Comparison of ENCODE assay signal across 20 cellular contexts in the genomic region with DNA sequence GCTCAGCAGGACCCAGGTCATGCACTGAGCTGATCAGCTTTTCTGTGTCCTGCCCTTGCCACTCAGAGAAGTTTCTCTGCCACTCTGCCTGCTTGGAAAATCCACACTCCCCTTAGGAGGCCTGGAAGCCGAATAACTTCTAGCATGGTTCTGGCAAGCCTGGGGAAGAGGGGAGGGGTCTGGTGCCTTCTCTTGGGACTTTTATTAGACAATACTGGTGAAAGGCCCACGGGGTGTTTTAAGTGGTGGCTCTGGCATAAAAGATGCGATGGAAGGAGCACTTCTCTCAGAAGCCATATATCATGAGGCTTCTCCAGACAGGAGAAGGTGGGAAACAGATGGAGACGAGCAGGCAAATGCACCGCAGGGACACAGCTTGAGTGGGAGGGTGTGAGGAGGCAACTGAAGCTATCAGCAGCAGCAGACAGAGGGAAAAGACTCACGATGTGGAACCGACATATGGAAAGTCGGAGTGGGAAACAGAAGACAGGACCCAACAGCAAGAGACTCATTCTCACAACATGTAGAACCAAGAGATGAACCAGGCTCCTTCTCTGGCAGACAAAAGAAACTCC.
DNase-seq lines count a peak whose midpoint lies in the region; ATAC-seq and TF ChIP-seq lines count a peak whose summit lies in the region.
"Had no signal": no experiment of that assay in that cellular context is flagged by ENCODE, and none has a peak within 500 bp of the region (broad histone marks: within the 10 kb centered on the region; RNA-seq: fewer than 3 reads in every experiment).

No MANE protein-coding gene starts in this region.

- peaks cover 0 to 4% (median 0%) of the 10 kb centered on the region in 5 experiments for H3K9me3 Mint-ChIP-seq in brain

- no peak for TF ChIP-seq CTCF in BE2C (IDR thresholded peaks at IDR 0.05; ENCODE audit: low read depth, low read length)
- TF ChIP-seq CTCF in brain (conservative IDR thresholded peaks at IDR 0.05) = no peak
- TF ChIP-seq CTCF in A673 (conservative IDR thresholded peaks at IDR 0.05; ENCODE audit: low read depth, low read length) = no peak

- H3K27ac ChIP-seq in A673 (ENCODE audit: low read depth, low read length, poor library complexity, severe bottlenecking) = no peak overlapping the region
- H3K27ac ChIP-seq: C4-2B, SJSA1 had no signal

- no peaks in the 10 kb centered on the region for H3K36me3 ChIP-seq in BE2C
- no peaks in the 10 kb centered on the region for H3K36me3 ChIP-seq in A673 (ENCODE audit: insufficient read depth, low read length, poor library complexity, severe bottlenecking)
- no peaks in the 10 kb centered on the region for H3K36me3 ChIP-seq in HAP-1 (replicated peaks)
- H3K36me3 ChIP-seq: SJSA1 had no signal

- BruUV-seq in A673 (replicated peaks; lab: Mats Ljungman, UMichigan) = no TSS peak

- H3K27me3 ChIP-seq in BE2C (no peaks in the 10 kb centered on the region), A673 (replicated peaks; ENCODE audit: insufficient read depth, low read depth, low read length, poor library complexity) (peaks cover 6% of the 10 kb centered on the region), HAP-1 (ENCODE audit: low read depth) (no peaks in the 10 kb centered on the region)
- H3K27me3 ChIP-seq: SJSA1 had no signal

- no peak overlapping the region for H3K4me3 ChIP-seq in BE2C (ENCODE audit: low read depth, low read length)
- H3K4me3 ChIP-seq in A673 (ENCODE audit: low read depth, low read length, poor library complexity, severe bottlenecking) = no peak overlapping the region
- no peak overlapping the region for H3K4me3 ChIP-seq in HAP-1
- H3K4me3 ChIP-seq: SJSA1 had no signal

- in situ Hi-C loops in HAP-1 (cut with MboI; ENCODE audit: low sequenced_read_pairs) = no loop called here

- H3K9me3 ChIP-seq in BE2C = no peaks in the 10 kb centered on the region
- H3K9me3 ChIP-seq in A673 (ENCODE audit: low read depth, low read length, poor library complexity, severe bottlenecking) = no peaks in the 10 kb centered on the region
- H3K9me3 ChIP-seq in HAP-1 = no peaks in the 10 kb centered on the region
- H3K9me3 ChIP-seq: SJSA1 had no signal

- H3K27ac Mint-ChIP-seq in brain = peak overlapping the region in 3 of 5 experiments; percentile 17 to 55 (median 44)
- H3K27ac Mint-ChIP-seq: CD8-positive, alpha-beta memory T cell had no signal

- CTCF ChIA-PET in A673 (lab: Charles Lee) = no interaction called here

- H3K4me1 Mint-ChIP-seq in brain = peaks cover 17% of the 10 kb centered on the region
- H3K4me1 Mint-ChIP-seq: CD8-positive, alpha-beta memory T cell had no signal

- peak overlapping the region in 1 of 5 experiments; percentile 59 for H3K4me3 Mint-ChIP-seq in brain
- H3K4me3 Mint-ChIP-seq: CD8-positive, alpha-beta memory T cell had no signal

- H3K4me1 ChIP-seq in BE2C (peaks cover 14% of the 10 kb centered on the region), A673 (ENCODE audit: insufficient read depth, low read length, poor library complexity, severe bottlenecking) (no peaks in the 10 kb centered on the region), HAP-1 (no peaks in the 10 kb centered on the region)
- H3K4me1 ChIP-seq: SJSA1 had no signal

- POLR2A ChIA-PET in A673 (lab: Charles Lee; ENCODE audit: low non-redundant PET) = no interaction called here

- no peak for ATAC-seq in HG02642 (IDR thresholded peaks at IDR 0.05; ENCODE audit: poor library complexity, unreplicated experiment)

- peak; percentile 60 for DNase-seq in BE2C
- peak; percentile 15 for DNase-seq in left kidney (ENCODE audit: low read depth, low spot score)
- peak; percentile 64 for DNase-seq in occipital lobe (lab: John Stamatoyannopoulos, UW)
- no peak for DNase-seq in A673 (ENCODE audit: low spot score)
- DNase-seq in HAP-1 (ENCODE audit: low spot score in 2 of 2) = no peak
- no peak for DNase-seq in NCI-H146 treated with DMSO at 0.1 percent for 48 hours (lab: John Stamatoyannopoulos, UW; ENCODE audit: unreplicated experiment)
- DNase-seq: 8988T; AML-193; Calu3; CD8-positive, alpha-beta memory T cell; DMS153; Kasumi-1; NCI-H187; NCI-H2107; NCI-H526; OCI-M1 had no signal

- intact Hi-C loops in A673 (cut with micrococcal nuclease; ENCODE audit: unreplicated experiment) = no loop called here

- H3K36me3 Mint-ChIP-seq in brain = no peaks in the 10 kb centered on the region
- H3K36me3 Mint-ChIP-seq: CD8-positive, alpha-beta memory T cell had no signal

- H3K27me3 Mint-ChIP-seq in brain = no peaks in the 10 kb centered on the region
- H3K27me3 Mint-ChIP-seq: CD8-positive, alpha-beta memory T cell had no signal

Comparison
In these comparisons a context has a peak if more than half of its experiments do, and no peak if none do; other contexts are left out.
1. DNase-seq: peak in BE2C (single experiment), left kidney (single experiment) and occipital lobe (single experiment); none in A673 (single experiment), HAP-1 (0 of 2) and NCI-H146 treated with DMSO at 0.1 percent for 48 hours (single experiment).